In genomic region chr17:8287651-8288335, GRCh38 we compare ENCODE assay signal across 7 cellular contexts. TPM values are rescaled to one million over a fixed set of nuclear protein-coding genes. Genes with fewer than 3 reads are reported as not detected.
DNase-seq lines count a peak whose midpoint lies in the region; TF ChIP-seq lines count a peak whose summit lies in the region.

No MANE protein-coding gene starts in this region.

- 0 out of 2 replicates have a peak, but pooled peaks cover 9% of the 10 kb centered on the region for H3F3A ChIP-seq in GM23248 (ENCODE audit: insufficient read depth)

- peak overlapping the region; percentile 95 for H3K4me2 ChIP-seq in GM23248 (ENCODE audit: unreplicated experiment)

- H3K4me1 ChIP-seq in GM23248 (ENCODE audit: insufficient read depth) (0 out of 2 replicates have a peak, but pooled peaks cover 7% of the 10 kb centered on the region), SJSA1 (replicated peaks) (peaks cover 11% of the 10 kb centered on the region), skeletal muscle tissue (ENCODE audit: control insufficient read depth in 3 of 3, insufficient read depth in 3 of 3, low read length in 3 of 3) (peaks cover 20 to 29% (median 22%) of the 10 kb centered on the region in 3 donors)

- TF ChIP-seq CTCF in fibroblast of villous mesenchyme (IDR thresholded peaks at IDR 0.05; ENCODE audit: insufficient read depth, low read depth, low read length) (no peak), GM20000 (IDR thresholded peaks at IDR 0.05; ENCODE audit: extremely low read depth, missing control alignments) (no peak)

- H3K4me3 ChIP-seq in GM23248 (peak overlapping the region; percentile 92), SJSA1 (peak overlapping the region; percentile 58), fibroblast of villous mesenchyme (ENCODE audit: low read depth, low read length) (peak overlapping the region; percentile 91), skeletal muscle tissue (ENCODE audit: low read length in 3 of 3) (peak overlapping the region; percentile 79 to 95 (median 93))

- H4K20me1 ChIP-seq in GM23248 (ENCODE audit: insufficient read depth), result no peaks in the 10 kb centered on the region

- in situ Hi-C loops in GM23248 (cut with MboI), result no loop called here

- H3K9ac ChIP-seq in GM23248 (peak overlapping the region; percentile 96), skeletal muscle tissue (ENCODE audit: low read depth in 1 of 3, low read length in 3 of 3) (peak overlapping the region; percentile 95)

- H3K36me3 ChIP-seq in GM23248 (ENCODE audit: low read depth) (no peaks in the 10 kb centered on the region), SJSA1 (0 out of 2 replicates have a peak, but pooled peaks cover 5% of the 10 kb centered on the region), skeletal muscle tissue (ENCODE audit: control insufficient read depth in 3 of 3, insufficient read depth in 3 of 3, low read length in 3 of 3) (peaks cover 0 to 3% (median 2%) of the 10 kb centered on the region in 3 donors)

- no peaks in the 10 kb centered on the region for H3K27me3 ChIP-seq in GM23248 (replicated peaks; ENCODE audit: insufficient read depth)
- no peaks in the 10 kb centered on the region for H3K27me3 ChIP-seq in SJSA1 (replicated peaks)
- no peaks in the 10 kb centered on the region for H3K27me3 ChIP-seq in skeletal muscle tissue (ENCODE audit: control insufficient read depth in 3 of 3, insufficient read depth in 3 of 3, low read length in 3 of 3)

- no peak overlapping the region for H3K27ac ChIP-seq in GM23248
- no peak overlapping the region for H3K27ac ChIP-seq in SJSA1
- peak overlapping the region; percentile 93 for H3K27ac ChIP-seq in skeletal muscle tissue (ENCODE audit: low read depth, low read length)

- H3K79me2 ChIP-seq in GM23248 (ENCODE audit: insufficient read depth), result no peaks in the 10 kb centered on the region

- no peaks in the 10 kb centered on the region for H3K9me2 ChIP-seq in GM23248 (ENCODE audit: insufficient read depth)

- H3K9me3 ChIP-seq in GM23248 (ENCODE audit: low read depth) (no peaks in the 10 kb centered on the region), SJSA1 (replicated peaks) (no peaks in the 10 kb centered on the region), skeletal muscle tissue (ENCODE audit: control insufficient read depth in 3 of 3, low read length in 3 of 3) (no peaks in the 10 kb centered on the region)

- WGBS in GM23248 (ENCODE audit: low coverage in 1 of 2, low lambda C conversion rate in 2 of 2, missing lambda C conversion rate in 2 of 2), 2 experiments, result 26 to 28% methylated on average over 19 of the region's 19 CpGs

- DNase-seq in GM23248 (peak; percentile 29), SJSA1 (ENCODE audit: low read depth in 1 of 2, low spot score in 2 of 2) (no peak), fibroblast of villous mesenchyme (ENCODE audit: low read depth) (no peak), GM20000 (ENCODE audit: low spot score) (no peak), putamen (ENCODE audit: low spot score) (no peak), AML-193 (lab: John Stamatoyannopoulos, UW) (no peak)

- peak overlapping the region; percentile 98 for H2AFZ ChIP-seq in GM23248

RNA-seq across cellular contexts. Expression of gene RANGRF, which starts 0.7 kb away (rescaled TPM):
- total RNA-seq in GM23248 (2014; rRNA removed; shearing (Covaris generic)), result 4.8 and 13.8 TPM in 2 replicates
- polyA plus RNA-seq in GM23248 (2016; fragmentation: Nextera tagmentation; extraction: Ambion mirVana), result 29.7 and 30.3 TPM in 2 replicates
- 7.6 and 12.7 TPM in 2 replicates for total RNA-seq in SJSA1 (2014; rRNA removed; shearing (Covaris generic))
- total RNA-seq in fibroblast of villous mesenchyme, result 8.2 and 13.5 TPM in 2 replicates
- total RNA-seq in skeletal muscle tissue, result 6.8 TPM

RNA-seq across cellular contexts. Expression of gene SLC25A35, which starts 7.4 kb away (rescaled TPM):
- 0.65 and 2.0 TPM in 2 replicates for total RNA-seq in GM23248 (2014; rRNA removed; shearing (Covaris generic))
- polyA plus RNA-seq in GM23248 (2016; fragmentation: Nextera tagmentation; extraction: Ambion mirVana), result 1.2 and 2.0 TPM in 2 replicates
- 0.74 TPM in 1 of 2 replicates, not detected in the other for total RNA-seq in SJSA1 (2014; rRNA removed; shearing (Covaris generic))
- total RNA-seq in fibroblast of villous mesenchyme (0.86 and 0.97 TPM in 2 replicates), skeletal muscle tissue (0.52 TPM)

RNA-seq across cellular contexts. Expression of gene ARHGEF15, which starts 22.2 kb away (rescaled TPM):
- not detected in 2 replicates for total RNA-seq in GM23248 (2014; rRNA removed; shearing (Covaris generic))
- not detected in 2 replicates for polyA plus RNA-seq in GM23248 (2016; fragmentation: Nextera tagmentation; extraction: Ambion mirVana)
- total RNA-seq in SJSA1 (2014; rRNA removed; shearing (Covaris generic)), result not detected in 2 replicates
- total RNA-seq in fibroblast of villous mesenchyme, result not detected in 2 replicates
- total RNA-seq in skeletal muscle tissue, result 2.6 TPM

RNA-seq across cellular contexts. Expression of gene PFAS, which starts 38.7 kb away (rescaled TPM):
- 13.4 and 33.0 TPM in 2 replicates for total RNA-seq in GM23248 (2014; rRNA removed; shearing (Covaris generic))
- polyA plus RNA-seq in GM23248 (2016; fragmentation: Nextera tagmentation; extraction: Ambion mirVana), result 14.8 and 16.0 TPM in 2 replicates
- 29.3 and 60.1 TPM in 2 replicates for total RNA-seq in SJSA1 (2014; rRNA removed; shearing (Covaris generic))
- 38.0 and 41.9 TPM in 2 replicates for total RNA-seq in fibroblast of villous mesenchyme
- 16.7 TPM for total RNA-seq in skeletal muscle tissue

RNA-seq across cellular contexts. Expression of gene CTC1, which starts 39.9 kb away (rescaled TPM):
- total RNA-seq in GM23248 (2014; rRNA removed; shearing (Covaris generic)), result 2.0 and 7.0 TPM in 2 replicates
- polyA plus RNA-seq in GM23248 (2016; fragmentation: Nextera tagmentation; extraction: Ambion mirVana), result 5.4 and 6.0 TPM in 2 replicates
- total RNA-seq in SJSA1 (2014; rRNA removed; shearing (Covaris generic)), result 0.60 and 1.3 TPM in 2 replicates
- 6.0 and 10.3 TPM in 2 replicates for total RNA-seq in fibroblast of villous mesenchyme
- 3.7 TPM for total RNA-seq in skeletal muscle tissue
